In the genomic region with DNA sequence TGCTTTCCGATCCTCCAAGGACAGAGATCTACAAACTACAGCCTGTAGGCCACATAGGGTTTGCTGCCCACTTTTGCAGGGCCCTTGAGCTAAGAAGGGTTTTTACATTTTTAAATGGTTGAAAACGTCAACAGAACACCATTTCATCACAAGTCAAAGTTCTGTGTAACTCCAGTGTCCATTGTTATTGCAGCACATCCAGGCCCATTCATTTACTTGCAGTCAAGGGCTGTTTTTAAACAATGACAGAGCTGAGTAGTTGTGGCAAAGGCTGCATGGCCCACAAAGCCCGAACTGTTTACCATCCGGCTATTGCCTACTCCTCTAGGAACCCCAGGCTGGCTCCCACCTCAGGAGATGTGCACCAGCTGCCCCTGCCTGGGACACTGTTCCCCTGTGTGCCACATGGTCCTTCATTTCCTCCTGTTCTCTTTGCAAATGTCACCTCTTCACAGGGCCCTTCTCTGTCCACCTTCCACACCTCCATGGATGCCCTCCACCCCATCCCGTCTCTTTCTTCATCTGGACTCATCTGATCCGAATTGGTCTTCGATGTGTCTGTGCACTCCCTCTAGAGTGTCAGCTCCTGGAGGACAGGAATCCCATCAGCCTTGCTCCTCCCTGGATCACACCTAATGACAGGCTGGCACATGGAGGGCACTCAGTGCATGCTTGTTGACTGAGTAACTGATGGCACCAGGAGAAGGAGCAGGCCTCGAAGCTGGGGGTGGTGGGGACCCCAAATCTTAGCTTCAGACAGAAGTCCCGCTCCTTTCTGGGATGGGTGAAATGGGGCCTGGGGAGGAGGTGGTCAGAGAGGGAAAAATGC, we compare ENCODE assay signal across 14 cellular contexts.
DNase-seq lines count a peak whose midpoint lies in the region; ATAC-seq, FAIRE-seq and TF ChIP-seq lines count a peak whose summit lies in the region.
"Had no signal": no experiment of that assay in that cellular context is flagged by ENCODE, and none has a peak within 500 bp of the region (broad histone marks: within the 10 kb centered on the region; RNA-seq: fewer than 3 reads in every experiment).

No MANE protein-coding gene starts in this region.

- H3K9me3 Mint-ChIP-seq in CD14-positive monocyte (peaks cover 0 to 4% (median 0%) of the 10 kb centered on the region in 7 donors), chondrocyte (ENCODE audit: low read depth) (peaks cover 3% of the 10 kb centered on the region)

- DNase-seq in CD14-positive monocyte (ENCODE audit: low spot score) (peak; percentile 21), chondrocyte (ENCODE audit: low spot score) (peak; percentile 35), lower lobe of right lung (peak; percentile 10), spleen (peak; percentile 43), urothelium cell line (ENCODE audit: low spot score) (no peak), NCI-H128 (lab: John Stamatoyannopoulos, UW; ENCODE audit: unreplicated experiment) (no peak), T-helper 17 cell (no peak)
- DNase-seq: DMS79 treated with DMSO at 0.1 percent for 48 hours, NCI-H1105, NCI-H187, NCI-H2227 treated with DMSO at 0.1 percent for 48 hours, NCI-H510A treated with DMSO at 0.1 percent for 48 hours had no signal

- H3K27ac Mint-ChIP-seq in CD14-positive monocyte (peak overlapping the region in 1 of 7 donors; percentile 5), chondrocyte (ENCODE audit: unreplicated experiment) (no peak overlapping the region), T-helper 17 cell (no peak overlapping the region)

- H3K4me3 Mint-ChIP-seq in CD14-positive monocyte = no peak overlapping the region
- no peak overlapping the region for H3K4me3 Mint-ChIP-seq in chondrocyte (ENCODE audit: unreplicated experiment)
- H3K4me3 Mint-ChIP-seq in T-helper 17 cell = no peak overlapping the region

- TF ChIP-seq CTCF in CD14-positive monocyte (IDR thresholded peaks at IDR 0.05) (no peak), chondrocyte (IDR thresholded peaks at IDR 0.05) (no peak), lower lobe of right lung (IDR thresholded peaks at IDR 0.05) (no peak), spleen (IDR thresholded peaks at IDR 0.05 in 8 of 11, conservative IDR thresholded peaks at IDR 0.05 in 3 of 11) (no peak)

- H3K27ac ChIP-seq in lower lobe of right lung (no peak overlapping the region), spleen (no peak overlapping the region)
- H3K27ac ChIP-seq: C4-2B had no signal

- H3K27me3 ChIP-seq in lower lobe of right lung (ENCODE audit: low read depth) (peaks cover 3% of the 10 kb centered on the region), spleen (replicated peaks in 1 of 7) (peaks cover 0 to 8% (median 0%) of the 10 kb centered on the region in 7 donors)

- WGBS in spleen, 5 donors = 76 to 85% (median 79%) methylated on average over 9 of the region's 9 CpGs

- H3K4me1 ChIP-seq in lower lobe of right lung (no peaks in the 10 kb centered on the region), spleen (peaks cover 0 to 17% (median 6%) of the 10 kb centered on the region in 6 donors)

- no peak for FAIRE-seq in urothelium cell line (lab: Jason Lieb, UNC)

- intact Hi-C loops in CD14-positive monocyte (cut with micrococcal nuclease) = no loop called here
- intact Hi-C loops in lower lobe of right lung (cut with DNase I) = no loop called here
- intact Hi-C loops in spleen (cut with DNase I; ENCODE audit: low total_unique reads) = no loop called here

- ATAC-seq in lower lobe of right lung (no peak), T-helper 17 cell (no peak)

- H3K27me3 Mint-ChIP-seq in CD14-positive monocyte (ENCODE audit: low read depth in 3 of 3) (peaks cover 3 to 12% (median 11%) of the 10 kb centered on the region in 3 donors), chondrocyte (ENCODE audit: low read depth) (peaks cover 42% of the 10 kb centered on the region), T-helper 17 cell (peaks cover 30% of the 10 kb centered on the region)

- no peaks in the 10 kb centered on the region for H3K36me3 ChIP-seq in lower lobe of right lung
- no peaks in the 10 kb centered on the region for H3K36me3 ChIP-seq in spleen

- H3K36me3 Mint-ChIP-seq in CD14-positive monocyte (no peaks in the 10 kb centered on the region), chondrocyte (ENCODE audit: low read depth) (no peaks in the 10 kb centered on the region), T-helper 17 cell (ENCODE audit: low read depth) (peaks cover 7% of the 10 kb centered on the region)

- H3K4me1 Mint-ChIP-seq in CD14-positive monocyte (no peaks in the 10 kb centered on the region), chondrocyte (ENCODE audit: low read depth) (no peaks in the 10 kb centered on the region), T-helper 17 cell (peaks cover 12% of the 10 kb centered on the region)

- H3K4me3 ChIP-seq in lower lobe of right lung (no peak overlapping the region), spleen (no peak overlapping the region)
- H3K4me3 ChIP-seq: K562 had no signal

- H3K9me3 ChIP-seq in lower lobe of right lung (no peaks in the 10 kb centered on the region), spleen (peaks cover 0 to 4% (median 0%) of the 10 kb centered on the region in 8 donors), T-helper 17 cell (ENCODE audit: control insufficient read depth, low read length, poor library complexity, severe bottlenecking) (no peaks in the 10 kb centered on the region)

- TF ChIP-seq POLR2A in spleen (IDR thresholded peaks at IDR 0.05) = no peak

Comparison
In these comparisons a context has a peak if more than half of its experiments do, and no peak if none do; other contexts are left out.
1. DNase-seq: peak in CD14-positive monocyte (single experiment), chondrocyte (single experiment), lower lobe of right lung (single experiment) and spleen (single experiment); none in urothelium cell line (single experiment), NCI-H128 (single experiment) and T-helper 17 cell (0 of 3).